8 cellular contexts compared by ENCODE assay signal in the genomic region with DNA sequence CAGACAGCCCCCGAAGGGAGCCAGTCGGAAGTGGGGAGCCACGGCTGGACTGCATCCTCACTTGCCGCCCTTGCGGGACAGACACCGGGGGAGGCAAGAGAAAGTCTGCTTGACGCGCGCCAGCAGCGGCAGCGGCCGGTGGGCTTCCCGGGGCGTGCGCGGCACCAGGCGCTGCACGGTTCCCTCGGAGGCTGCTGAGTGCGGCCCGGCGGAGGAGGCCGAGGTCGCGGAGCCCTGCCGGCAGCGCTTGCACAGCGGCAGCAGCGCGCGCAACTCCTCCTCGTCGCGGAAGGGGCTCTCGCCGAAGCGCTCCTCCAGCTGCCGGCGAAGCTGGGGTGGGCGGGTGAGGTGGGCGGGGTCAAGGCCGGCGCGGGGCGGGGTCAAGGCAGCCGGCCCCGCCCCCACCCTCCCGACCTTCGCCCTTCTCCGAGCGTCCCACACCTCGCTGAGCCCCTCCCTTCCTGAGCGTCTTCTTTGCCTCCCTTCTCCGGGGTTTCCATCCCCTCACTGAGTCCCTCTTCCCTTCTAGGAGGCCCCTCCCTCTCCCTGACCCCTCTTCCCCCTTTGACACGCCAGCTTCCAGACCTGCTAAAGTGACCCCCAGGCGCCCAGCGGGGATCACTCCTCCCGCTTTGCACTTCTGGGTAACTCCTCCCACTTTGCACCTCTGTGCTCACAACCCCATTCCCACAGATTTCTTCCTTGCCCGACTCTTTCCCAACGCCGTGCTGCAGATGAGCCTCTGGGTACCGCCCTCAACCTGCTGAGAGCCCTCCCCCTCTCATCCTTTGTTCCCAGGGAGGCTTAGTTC. TPM values are rescaled to one million over a fixed set of nuclear protein-coding genes. Genes with fewer than 3 reads are reported as not detected.
A peak's percentile ranks its signal among the peaks of the same experiment; 100 is the strongest.
DNase-seq lines count a peak whose midpoint lies in the region; TF ChIP-seq lines count a peak whose summit lies in the region.

No MANE protein-coding gene starts in this region.

- H3K4me3 ChIP-seq in kidney epithelial cell (ENCODE audit: low read depth, low read length): peak overlapping the region; percentile 42

- H3K36me3 ChIP-seq in kidney epithelial cell (ENCODE audit: control insufficient read depth, insufficient read depth, low read length): no peaks in the 10 kb centered on the region

- H3K27me3 ChIP-seq in kidney epithelial cell (ENCODE audit: control insufficient read depth, insufficient read depth, low read length): peaks cover 51% of the 10 kb centered on the region

- peak; percentile 73 for DNase-seq in ACHN
- peak; percentile 85 for DNase-seq in GM19240 (ENCODE audit: insufficient read length, low spot score)
- DNase-seq in NCI-H146 treated with DMSO at 0.1 percent for 48 hours (lab: John Stamatoyannopoulos, UW; ENCODE audit: unreplicated experiment): peak; percentile 97
- peak; percentile 69 for DNase-seq in UCSD-AML1 (lab: John Stamatoyannopoulos, UW; ENCODE audit: unreplicated experiment)
- peak; percentile 79 to 96 for DNase-seq in T47D (ENCODE audit: low read depth in 1 of 2, low spot score in 1 of 2)
- no peak for DNase-seq in kidney epithelial cell (ENCODE audit: low read depth)
- DNase-seq in stimulated activated CD4-positive, alpha-beta T cell treated with anti-CD3 and anti-CD28 coated beads, Interleukin-1b, Interleukin-23, amount 100 ng/mL, for 4 hours (ENCODE audit: low read depth in 2 of 2): peak; percentile 48 to 61
- no peak for DNase-seq in GOT3 (lab: John Stamatoyannopoulos, UW)

- in situ Hi-C loops in ACHN (cut with HindIII; ENCODE audit: low pct_ligation_motif_present, low pct_unique_long_range_greater_than_20kb, low sequenced_read_pairs): no loop called here
- in situ Hi-C loops in T47D (cut with HindIII; ENCODE audit: low pct_unique_long_range_greater_than_20kb, low sequenced_read_pairs): no loop called here

- no peak for TF ChIP-seq CTCF in kidney epithelial cell (IDR thresholded peaks at IDR 0.05; ENCODE audit: insufficient read depth, low read length, poor library complexity, severe bottlenecking)

RNA-seq across cellular contexts. Expression of gene DUSP15, which starts 8.8 kb away (rescaled TPM):
- 4.1 and 4.5 TPM in 2 replicates for total RNA-seq in kidney epithelial cell

RNA-seq across cellular contexts. Expression of gene TTLL9, which starts 8.9 kb away (rescaled TPM):
- not detected in 2 replicates for total RNA-seq in kidney epithelial cell

RNA-seq across cellular contexts. Expression of gene FOXS1, which starts 16.1 kb away (rescaled TPM):
- total RNA-seq in kidney epithelial cell: 5.7 and 5.9 TPM in 2 replicates

RNA-seq across cellular contexts. Expression of gene MYLK2, which starts 42.4 kb away (rescaled TPM):
- 0.21 and 1.8 TPM in 2 replicates for total RNA-seq in kidney epithelial cell

Comparison
In these comparisons a context has a peak if more than half of its experiments do, and no peak if none do; other contexts are left out.
1. DNase-seq: peak in ACHN (single experiment), GM19240 (single experiment), NCI-H146 treated with DMSO at 0.1 percent for 48 hours (single experiment), UCSD-AML1 (single experiment), T47D (2 of 2) and stimulated activated CD4-positive, alpha-beta T cell treated with anti-CD3 and anti-CD28 coated beads, Interleukin-1b, Interleukin-23, amount 100 ng/mL, for 4 hours (2 of 2); none in kidney epithelial cell (single experiment) and GOT3 (single experiment).